Comparison of ENCODE assay signal across 8 cellular contexts in genomic region chr1:181936768-181937581, GRCh38.
DNase-seq lines count a peak whose midpoint lies in the region; ATAC-seq, FAIRE-seq and TF ChIP-seq lines count a peak whose summit lies in the region.

No MANE protein-coding gene starts in this region.

- H3K4me1 ChIP-seq in GM12878 (ENCODE audit: control insufficient read depth, insufficient read depth, low read length) (peaks cover 16% of the 10 kb centered on the region), thyroid gland (no peaks in the 10 kb centered on the region)

- no TSS peak for BruUV-seq in GM12878 (replicated peaks; lab: Mats Ljungman, UMichigan)

- DNase-seq in Ammon's horn (ENCODE audit: low spot score) (peak; percentile 82), NCI-H1048 (lab: John Stamatoyannopoulos, UW) (peak; percentile 77), RWPE1 (ENCODE audit: low spot score) (peak; percentile 61), GM12878 (ENCODE audit: low read depth, low spot score) (peak; percentile 86), left lobe of liver (ENCODE audit: low spot score) (no peak), thyroid gland (peak; percentile 71 to 79)

- H3K4me3 ChIP-seq in GM12878 (no peak overlapping the region), thyroid gland (replicated peaks in 1 of 3) (no peak overlapping the region)

- H3K27me3 ChIP-seq in GM12878 (replicated peaks in 1 of 2; ENCODE audit: control insufficient read depth in 2 of 2, insufficient read depth in 2 of 2, low read length in 1 of 2): no peaks in the 10 kb centered on the region
- no peaks in the 10 kb centered on the region for H3K27me3 ChIP-seq in thyroid gland

- CTCF ChIA-PET in RWPE1 (lab: Yijun Ruan, JAX) (interaction anchor here (0.6 to 1.6 kb wide), 24 partner anchors 9 to 630 kb away, joined by 3 to 17 read pairs (median 4); no protein-coding TSS in a partner anchor), GM12878 (lab: Yijun Ruan, JAX) (interaction anchor here (0.6 to 12.0 kb wide), 69 partner anchors 9 to 1053 kb away, joined by 3 to 319 read pairs (median 4); partner anchors contain the start of gene CACNA1E)

- no peaks in the 10 kb centered on the region for H3K79me2 ChIP-seq in GM12878 (ENCODE audit: control insufficient read depth, insufficient read depth, low read length)

- peak; percentile 92 to 95 for TF ChIP-seq EP300 in GM12878 (IDR thresholded peaks at IDR 0.05; ENCODE audit: borderline replicate concordance in 1 of 2, control insufficient read depth in 1 of 2, low read depth in 2 of 2, low read length in 2 of 2)

- SMC1A ChIA-PET in GM12878 (lab: Charles Lee; ENCODE audit: uncharacterized antibody, unreplicated experiment): interaction anchor here (0.6 to 12.5 kb wide), 39 partner anchors 9 to 749 kb away, joined by 3 to 260 read pairs (median 4); partner anchors contain the start of gene CACNA1E

- H3K9me3 ChIP-seq in GM12878 (replicated peaks; ENCODE audit: control insufficient read depth, insufficient read depth, low read length) (no peaks in the 10 kb centered on the region), thyroid gland (no peaks in the 10 kb centered on the region)

- H3K4me2 ChIP-seq in GM12878 (ENCODE audit: control insufficient read depth, insufficient read depth): peak overlapping the region; percentile 86

- in situ Hi-C loops in GM12878 (cut with MboI): no loop called here

- ATAC-seq in GM18511 (IDR thresholded peaks at IDR 0.05; ENCODE audit: unreplicated experiment): peak; percentile 86
- peak; percentile 87 for ATAC-seq in HG02852 (IDR thresholded peaks at IDR 0.05; ENCODE audit: unreplicated experiment)
- ATAC-seq in GM12878: peak; percentile 90
- ATAC-seq in left lobe of liver: peak; percentile 99

- peak; percentile 97 for FAIRE-seq in GM12878 (lab: Jason Lieb, UNC)

- peak overlapping the region; percentile 98 for H2AFZ ChIP-seq in GM12878 (ENCODE audit: control insufficient read depth, low read depth, low read length)

- RAD21 ChIA-PET in GM12878 (lab: Charles Lee; ENCODE audit: unreplicated experiment): interaction anchor here (0.6 to 11.8 kb wide), 50 partner anchors 14 to 1055 kb away, joined by 3 to 299 read pairs (median 4); partner anchors contain the start of gene CACNA1E

- POLR2A ChIA-PET in RWPE1 (lab: Yijun Ruan, JAX; ENCODE audit: low non-redundant PET) (no interaction called here), GM12878 (lab: Charles Lee) (interaction anchor here (0.6 to 3.5 kb wide), 9 partner anchors 189 to 508 kb away, joined by 3 to 33 read pairs (median 4); partner anchors contain the start of gene CACNA1E)

- peak; percentile 95 for TF ChIP-seq RAD21 in GM12878 (IDR thresholded peaks at IDR 0.05; ENCODE audit: insufficient read depth, low read depth, low read length)

- H4K20me1 ChIP-seq in GM12878 (ENCODE audit: control insufficient read depth, insufficient read depth): no peaks in the 10 kb centered on the region

- H3K36me3 ChIP-seq in GM12878 (ENCODE audit: control insufficient read depth in 2 of 2, insufficient read depth in 2 of 2, low read length in 1 of 2) (no peaks in the 10 kb centered on the region), thyroid gland (no peaks in the 10 kb centered on the region)

- peak; percentile 63 for TF ChIP-seq CTCF in RWPE1 (conservative IDR thresholded peaks at IDR 0.05; ENCODE audit: low read depth)
- TF ChIP-seq CTCF in GM12878 (IDR thresholded peaks at IDR 0.05 in 2 of 3, conservative IDR thresholded peaks at IDR 0.05 in 1 of 3; ENCODE audit: control insufficient read depth in 2 of 3, extremely low read depth in 1 of 3, insufficient read depth in 1 of 3, low read depth in 3 of 3, low read length in 3 of 3): peak; percentile 83 to 91 (median 84)
- TF ChIP-seq CTCF in thyroid gland (IDR thresholded peaks at IDR 0.05): peak; percentile 35 to 98 (median 70)

- TF ChIP-seq POLR2A in GM12878 (IDR thresholded peaks at IDR 0.05; ENCODE audit: low read depth, low read length) (no peak), thyroid gland (IDR thresholded peaks at IDR 0.05) (no peak)

- H3K27ac ChIP-seq in RWPE1 (no peak overlapping the region), GM12878 (ENCODE audit: control insufficient read depth, insufficient read depth) (peak overlapping the region; percentile 82), thyroid gland (no peak overlapping the region)

- intact Hi-C loops in GM12878 (cut with micrococcal nuclease; ENCODE audit: unreplicated experiment): loop anchor here (1.0 to 10.0 kb wide), 10 partner anchors 92 to 852 kb away; partner anchors contain the start of gene IER5
- intact Hi-C loops in thyroid gland (cut with DNase I): loop anchor here (5.0 kb wide), 1 partner anchor 460 kb away; no protein-coding TSS in a partner anchor

- H3K9ac ChIP-seq in GM12878 (ENCODE audit: control insufficient read depth, insufficient read depth, low read length): peak overlapping the region; percentile 4

- WGBS in GM12878 (ENCODE audit: insufficient coverage, insufficient replicate concordance, low lambda C conversion rate, missing lambda C conversion rate): under 1% methylated on average over 9 of the region's 9 CpGs
- whole genome bisulfite sequencing in thyroid gland, 2 donors: 21% methylated on average over 9 of the region's 9 CpGs

TF ChIP-seq in GM12878, 131 proteins besides CTCF, POLR2A, EP300 and RAD21 (continues in another document):
- TF ChIP-seq CBFB (IDR thresholded peaks at IDR 0.05; ENCODE audit: low read depth) (peak; percentile 93), TBL1XR1 (IDR thresholded peaks at IDR 0.05; ENCODE audit: low read depth, low read length) (peak; percentile 97), ATF7 (IDR thresholded peaks at IDR 0.05; ENCODE audit: low read depth) (peak; percentile 80), MTA2 (IDR thresholded peaks at IDR 0.05; ENCODE audit: low read depth) (peak; percentile 89), NFXL1 (IDR thresholded peaks at IDR 0.05; ENCODE audit: borderline replicate concordance) (no peak), IKZF2 (IDR thresholded peaks at IDR 0.05) (peak; percentile 89 to 95), TARDBP (IDR thresholded peaks at IDR 0.05; ENCODE audit: borderline replicate concordance) (no peak), SMC3 (IDR thresholded peaks at IDR 0.05; ENCODE audit: borderline replicate concordance, low read length) (peak; percentile 83), POLR2AphosphoS5 (IDR thresholded peaks at IDR 0.05; ENCODE audit: low read length) (no peak), NFYA (IDR thresholded peaks at IDR 0.05; ENCODE audit: borderline replicate concordance, low read depth, low read length) (no peak), ZBTB11 (CRISPR knock-in tag; IDR thresholded peaks at IDR 0.05) (0 out of 2 replicates have a peak, but pooled peaks have one; percentile 23), RUNX3 (IDR thresholded peaks at IDR 0.05; ENCODE audit: low read length) (peak; percentile 99), ASH2L (IDR thresholded peaks at IDR 0.05; ENCODE audit: borderline replicate concordance, low read depth) (no peak)
- TF ChIP-seq, protein P1, sequence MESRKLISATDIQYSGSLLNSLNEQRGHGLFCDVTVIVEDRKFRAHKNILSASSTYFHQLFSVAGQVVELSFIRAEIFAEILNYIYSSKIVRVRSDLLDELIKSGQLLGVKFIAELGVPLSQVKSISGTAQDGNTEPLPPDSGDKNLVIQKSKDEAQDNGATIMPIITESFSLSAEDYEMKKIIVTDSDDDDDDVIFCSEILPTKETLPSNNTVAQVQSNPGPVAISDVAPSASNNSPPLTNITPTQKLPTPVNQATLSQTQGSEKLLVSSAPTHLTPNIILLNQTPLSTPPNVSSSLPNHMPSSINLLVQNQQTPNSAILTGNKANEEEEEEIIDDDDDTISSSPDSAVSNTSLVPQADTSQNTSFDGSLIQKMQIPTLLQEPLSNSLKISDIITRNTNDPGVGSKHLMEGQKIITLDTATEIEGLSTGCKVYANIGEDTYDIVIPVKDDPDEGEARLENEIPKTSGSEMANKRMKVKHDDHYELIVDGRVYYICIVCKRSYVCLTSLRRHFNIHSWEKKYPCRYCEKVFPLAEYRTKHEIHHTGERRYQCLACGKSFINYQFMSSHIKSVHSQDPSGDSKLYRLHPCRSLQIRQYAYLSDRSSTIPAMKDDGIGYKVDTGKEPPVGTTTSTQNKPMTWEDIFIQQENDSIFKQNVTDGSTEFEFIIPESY (IDR thresholded peaks at IDR 0.05): no peak
